In the genomic region with DNA sequence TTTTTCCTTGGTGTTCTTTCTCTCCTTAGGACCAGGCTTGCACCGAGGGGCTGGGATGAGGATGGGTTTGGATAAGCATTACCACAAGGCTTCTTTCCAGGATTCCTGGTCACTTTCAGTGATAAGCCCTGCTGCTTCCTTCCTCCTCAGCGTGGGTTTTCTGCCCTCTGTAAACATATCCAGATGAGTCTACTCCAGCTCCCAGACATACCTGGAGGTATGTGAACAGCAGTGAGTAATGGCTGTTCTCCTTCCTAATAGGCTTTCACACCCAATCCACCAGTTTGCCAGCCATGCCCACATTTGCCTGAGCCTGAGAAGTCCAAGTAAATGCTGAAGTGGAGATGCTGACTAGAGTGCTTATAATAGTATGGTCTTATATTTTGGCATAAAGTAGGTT, we compare ENCODE assay signal across 19 cellular contexts.
DNase-seq lines count a peak whose midpoint lies in the region; ATAC-seq and TF ChIP-seq lines count a peak whose summit lies in the region.
"Had no signal": no experiment of that assay in that cellular context is flagged by ENCODE, and none has a peak within 500 bp of the region (broad histone marks: within the 10 kb centered on the region; RNA-seq: fewer than 3 reads in every experiment).

No MANE protein-coding gene starts in this region.

- 9 to 45% methylated on average over 1 to 2 of the region's 2 CpGs for WGBS in gastroesophageal sphincter (ENCODE audit: low coverage in 1 of 2), 2 donors

- H3K27me3 ChIP-seq in gastroesophageal sphincter = peaks cover 13% of the 10 kb centered on the region
- H3K27me3 ChIP-seq: BLaER1, SJCRH30 had no signal

- peak; percentile 58 for DNase-seq in A172 (ENCODE audit: low spot score)
- peak; percentile 12 for DNase-seq in NCI-H69 (lab: John Stamatoyannopoulos, UW)
- DNase-seq in cardiac fibroblast (ENCODE audit: low read depth in 2 of 2) = peak; percentile 2 to 3
- DNase-seq in islet precursor cell = peak; percentile 58
- no peak for DNase-seq in SKM-1 treated with dmso at 0.1 percent for 144 hours (lab: John Stamatoyannopoulos, UW; ENCODE audit: unreplicated experiment)
- DNase-seq: 8988T; CD8-positive, alpha-beta memory T cell; DND-41; GDM1; H7; NCI-H1417; NCI-H187 treated with DMSO at 0.1 percent for 48 hours; NCI-H526 treated with DMSO at 0.1 percent for 48 hours; SJCRH30 had no signal

- H3K4me3 ChIP-seq in cardiac fibroblast (replicated peaks in 1 of 2; ENCODE audit: low read depth in 2 of 2, low read length in 2 of 2) (no peak overlapping the region), gastroesophageal sphincter (no peak overlapping the region)
- H3K4me3 ChIP-seq: BLaER1, GM12878, SJCRH30 had no signal

- no peak for TF ChIP-seq EP300 in gastroesophageal sphincter (IDR thresholded peaks at IDR 0.05)

- no peaks in the 10 kb centered on the region for H3K9me3 ChIP-seq in gastroesophageal sphincter
- H3K9me3 ChIP-seq: BLaER1, SJCRH30 had no signal

- no peak for ATAC-seq in gastroesophageal sphincter
- no peak for ATAC-seq in GM21576 (IDR thresholded peaks at IDR 0.05; ENCODE audit: unreplicated experiment)
- ATAC-seq in HG02884 (IDR thresholded peaks at IDR 0.05; ENCODE audit: unreplicated experiment) = no peak
- ATAC-seq: GM12878 had no signal

- no peak overlapping the region for H3K27ac ChIP-seq in gastroesophageal sphincter
- H3K27ac ChIP-seq: BLaER1, SJCRH30 had no signal

- no peaks in the 10 kb centered on the region for H3K4me1 ChIP-seq in gastroesophageal sphincter
- H3K4me1 ChIP-seq: BLaER1, SJCRH30 had no signal

- no peaks in the 10 kb centered on the region for H3K36me3 ChIP-seq in gastroesophageal sphincter
- H3K36me3 ChIP-seq: BLaER1, SJCRH30 had no signal

- TF ChIP-seq POLR2A in gastroesophageal sphincter (IDR thresholded peaks at IDR 0.05) = no peak

- TF ChIP-seq CTCF in cardiac fibroblast (IDR thresholded peaks at IDR 0.05; ENCODE audit: low read depth, low read length) (no peak), gastroesophageal sphincter (IDR thresholded peaks at IDR 0.05) (no peak)
